Comparison of ENCODE assay signal across 8 cellular contexts in the genomic region with DNA sequence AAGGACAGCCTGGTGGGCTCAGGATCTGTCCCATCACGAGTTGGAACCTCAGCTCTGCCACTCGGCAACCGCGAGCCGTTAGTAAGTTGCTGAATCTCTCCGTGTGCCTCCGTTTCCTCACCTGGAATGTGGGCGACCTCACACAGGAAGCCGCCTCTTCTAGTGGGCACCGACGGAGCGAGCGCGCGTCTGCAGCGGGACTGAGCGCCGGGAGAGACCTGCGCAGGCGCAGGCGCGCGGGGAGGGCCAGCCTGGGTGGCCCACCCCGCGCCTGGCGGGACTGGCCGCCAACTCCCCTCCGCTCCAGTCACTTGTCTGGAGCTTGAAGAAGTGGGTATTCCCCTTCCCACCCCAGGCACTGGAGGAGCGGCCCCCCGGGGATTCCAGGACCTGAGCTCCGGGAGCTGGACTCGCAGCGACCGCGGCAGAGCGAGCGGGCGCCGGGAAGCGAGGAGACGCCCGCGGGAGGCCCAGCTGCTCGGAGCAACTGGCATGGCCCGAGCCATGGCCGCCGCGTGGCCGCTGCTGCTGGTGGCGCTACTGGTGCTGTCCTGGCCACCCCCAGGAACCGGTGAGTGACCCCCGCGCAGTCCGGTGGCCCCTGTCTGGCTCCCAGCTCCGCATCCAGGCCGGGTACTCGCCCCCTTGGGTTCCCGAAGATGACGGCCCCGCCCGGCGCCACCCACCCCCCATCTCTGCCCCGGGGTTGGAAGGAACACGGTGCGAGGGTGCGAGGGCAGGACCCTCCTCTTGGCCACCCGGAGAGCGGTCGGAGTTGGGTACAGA. TPM values are rescaled to one million over a fixed set of nuclear protein-coding genes. Genes with fewer than 3 reads are reported as not detected.
DNase-seq lines count a peak whose midpoint lies in the region; ATAC-seq and TF ChIP-seq lines count a peak whose summit lies in the region.

Gene PVR (plus strand): TSS at position 306 of the 786 bp plus-strand sequence. CDS start 187 bp downstream, at position 493.

- peaks cover 4% of the 10 kb centered on the region for H3K36me3 Mint-ChIP-seq in osteocyte (ENCODE audit: unreplicated experiment)

- H3K27ac Mint-ChIP-seq in osteocyte (ENCODE audit: unreplicated experiment): peak within 1 kb of the TSS; percentile 87

- H3K27me3 ChIP-seq in uterus: no peaks in the 10 kb centered on the region

- H3K9me3 ChIP-seq in uterus: no peaks in the 10 kb centered on the region

- peaks cover 13% of the 10 kb centered on the region for H3K4me1 Mint-ChIP-seq in osteocyte (ENCODE audit: unreplicated experiment)

- intact Hi-C loops in left cardiac atrium (cut with DNase I) (no loop called here), uterus (cut with DNase I; ENCODE audit: low total_unique reads) (no loop called here)

- H3K9me3 Mint-ChIP-seq in osteocyte (ENCODE audit: unreplicated experiment): no peaks in the 10 kb centered on the region

- H3K27ac ChIP-seq in angular gyrus (ENCODE audit: low read depth, low read length): peak within 1 kb of the TSS; percentile 30
- H3K27ac ChIP-seq in uterus: peak within 1 kb of the TSS; percentile 75 to 81

- TF ChIP-seq EP300 in Ishikawa (IDR thresholded peaks at IDR 0.05; ENCODE audit: borderline replicate concordance): no peak; the same call in 1 of the 2 replicates

- ATAC-seq in left cardiac atrium: peak; percentile 92 to 95
- ATAC-seq in GM18502 (IDR thresholded peaks at IDR 0.05; ENCODE audit: poor library complexity, unreplicated experiment): no peak

- TF ChIP-seq POLR2A in uterus (IDR thresholded peaks at IDR 0.05): peak; percentile 52 to 67

- TF ChIP-seq CTCF in osteocyte (IDR thresholded peaks at IDR 0.05) (no peak), uterus (IDR thresholded peaks at IDR 0.05) (no peak)

- H3K27me3 Mint-ChIP-seq in osteocyte (ENCODE audit: unreplicated experiment): no peaks in the 10 kb centered on the region

- TF ChIP-seq RAD21 in Ishikawa (IDR thresholded peaks at IDR 0.05; ENCODE audit: low read depth): no peak

- peaks cover 0 to 11% of the 10 kb centered on the region in 2 donors for H3K4me1 ChIP-seq in uterus

- H3K4me3 ChIP-seq in uterus: peak within 1 kb of the TSS; percentile 61 to 63

- peak; percentile 87 for DNase-seq in COLO668 (lab: John Stamatoyannopoulos, UW; ENCODE audit: unreplicated experiment)
- peak; percentile 61 to 83 for DNase-seq in SHP77 (lab: John Stamatoyannopoulos, UW)
- DNase-seq in left cardiac atrium: peak; percentile 84
- peak; percentile 90 for DNase-seq in osteocyte (ENCODE audit: extremely low spot score, unreplicated experiment)
- peak; percentile 56 to 61 for DNase-seq in uterus

- H3K4me3 Mint-ChIP-seq in osteocyte (ENCODE audit: unreplicated experiment): peak within 1 kb of the TSS; percentile 87

- H3K36me3 ChIP-seq in uterus: no peaks in the 10 kb centered on the region

TF ChIP-seq in Ishikawa, 13 proteins besides CTCF, POLR2A, EP300 and RAD21:
- TF ChIP-seq FOXM1 (IDR thresholded peaks at IDR 0.05; ENCODE audit: borderline replicate concordance, low read depth) (no peak), TCF12 (IDR thresholded peaks at IDR 0.05; ENCODE audit: low read depth) (0 out of 2 replicates have a peak, but pooled peaks have one; percentile 35), TEAD4 (IDR thresholded peaks at IDR 0.05) (peak; percentile 51; the same call in 1 of the 2 replicates), USF1 (IDR thresholded peaks at IDR 0.05) (no peak), ZBTB7A (IDR thresholded peaks at IDR 0.05; ENCODE audit: low read depth) (peak; percentile 92), EGR1 (IDR thresholded peaks at IDR 0.05) (no peak), NFIC (IDR thresholded peaks at IDR 0.05) (no peak), YY1 (IDR thresholded peaks at IDR 0.05; ENCODE audit: low read depth) (peak; percentile 71), CREB1 (IDR thresholded peaks at IDR 0.05; ENCODE audit: low read depth) (no peak), TAF1 (IDR thresholded peaks at IDR 0.05; ENCODE audit: low read depth) (peak; percentile 85), CEBPB (IDR thresholded peaks at IDR 0.05) (no peak)
- TF ChIP-seq, protein P1, sequence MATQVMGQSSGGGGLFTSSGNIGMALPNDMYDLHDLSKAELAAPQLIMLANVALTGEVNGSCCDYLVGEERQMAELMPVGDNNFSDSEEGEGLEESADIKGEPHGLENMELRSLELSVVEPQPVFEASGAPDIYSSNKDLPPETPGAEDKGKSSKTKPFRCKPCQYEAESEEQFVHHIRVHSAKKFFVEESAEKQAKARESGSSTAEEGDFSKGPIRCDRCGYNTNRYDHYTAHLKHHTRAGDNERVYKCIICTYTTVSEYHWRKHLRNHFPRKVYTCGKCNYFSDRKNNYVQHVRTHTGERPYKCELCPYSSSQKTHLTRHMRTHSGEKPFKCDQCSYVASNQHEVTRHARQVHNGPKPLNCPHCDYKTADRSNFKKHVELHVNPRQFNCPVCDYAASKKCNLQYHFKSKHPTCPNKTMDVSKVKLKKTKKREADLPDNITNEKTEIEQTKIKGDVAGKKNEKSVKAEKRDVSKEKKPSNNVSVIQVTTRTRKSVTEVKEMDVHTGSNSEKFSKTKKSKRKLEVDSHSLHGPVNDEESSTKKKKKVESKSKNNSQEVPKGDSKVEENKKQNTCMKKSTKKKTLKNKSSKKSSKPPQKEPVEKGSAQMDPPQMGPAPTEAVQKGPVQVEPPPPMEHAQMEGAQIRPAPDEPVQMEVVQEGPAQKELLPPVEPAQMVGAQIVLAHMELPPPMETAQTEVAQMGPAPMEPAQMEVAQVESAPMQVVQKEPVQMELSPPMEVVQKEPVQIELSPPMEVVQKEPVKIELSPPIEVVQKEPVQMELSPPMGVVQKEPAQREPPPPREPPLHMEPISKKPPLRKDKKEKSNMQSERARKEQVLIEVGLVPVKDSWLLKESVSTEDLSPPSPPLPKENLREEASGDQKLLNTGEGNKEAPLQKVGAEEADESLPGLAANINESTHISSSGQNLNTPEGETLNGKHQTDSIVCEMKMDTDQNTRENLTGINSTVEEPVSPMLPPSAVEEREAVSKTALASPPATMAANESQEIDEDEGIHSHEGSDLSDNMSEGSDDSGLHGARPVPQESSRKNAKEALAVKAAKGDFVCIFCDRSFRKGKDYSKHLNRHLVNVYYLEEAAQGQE (IDR thresholded peaks at IDR 0.05; ENCODE audit: low read depth): no peak
- TF ChIP-seq, protein P2, sequence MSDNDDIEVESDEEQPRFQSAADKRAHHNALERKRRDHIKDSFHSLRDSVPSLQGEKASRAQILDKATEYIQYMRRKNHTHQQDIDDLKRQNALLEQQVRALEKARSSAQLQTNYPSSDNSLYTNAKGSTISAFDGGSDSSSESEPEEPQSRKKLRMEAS (IDR thresholded peaks at IDR 0.05): peak; percentile 30; the same call in 1 of the 2 replicates

RNA-seq across cellular contexts. Expression of gene PVR, which starts in this region (rescaled TPM):
- total RNA-seq in left cardiac atrium (10 to 100 TPM; 27.5 to 64.7 TPM), osteocyte (29.2 and 31.4 TPM in 2 replicates), uterus (10 to 100 TPM in 3 of 4 donors, 1 to 10 TPM in 1; 7.9 to 45.3 (median 28.0) TPM)
